ENCODE assay signal across 23 cellular contexts in the genomic region with DNA sequence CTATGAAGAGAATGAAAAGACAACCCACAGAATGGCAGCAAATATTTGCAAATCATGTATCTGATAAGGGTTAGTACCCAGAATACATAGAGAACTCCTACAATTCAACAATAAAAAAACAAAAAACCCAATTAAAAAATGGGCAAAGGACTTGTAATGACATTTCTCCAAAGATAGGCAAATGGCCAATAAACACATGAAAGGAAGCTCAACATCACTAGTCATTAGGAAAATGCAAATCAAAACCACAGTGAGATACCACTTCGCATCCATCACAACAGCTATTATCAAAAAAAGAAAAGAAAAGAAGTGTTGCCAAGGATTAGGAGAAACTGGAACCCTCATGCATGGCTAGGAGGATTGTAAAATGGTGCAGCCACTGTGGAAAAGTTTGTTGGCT. TPM values are rescaled to one million over a fixed set of nuclear protein-coding genes. Genes with fewer than 3 reads are reported as not detected.
DNase-seq lines count a peak whose midpoint lies in the region; ATAC-seq and TF ChIP-seq lines count a peak whose summit lies in the region.
"Had no signal": no experiment of that assay in that cellular context is flagged by ENCODE, and none has a peak within 500 bp of the region (broad histone marks: within the 10 kb centered on the region; RNA-seq: fewer than 3 reads in every experiment).

No MANE protein-coding gene starts in this region.

- H2AFZ ChIP-seq in GM23338: no peak overlapping the region

- H3K4me1 Mint-ChIP-seq in activated T-cell treated with anti-CD3 and anti-CD28 coated beads, Interleukin-2, amount 50 U/mL, for 24 hours (ENCODE audit: low read depth): peaks cover 1% of the 10 kb centered on the region
- H3K4me1 Mint-ChIP-seq in activated T-cell treated with anti-CD3 and anti-CD28 coated beads, Interleukin-2, amount 50 U/mL, for 4 hours (ENCODE audit: low read depth): no peaks in the 10 kb centered on the region
- H3K4me1 Mint-ChIP-seq in GM23338 (peaks cover 10% of the 10 kb centered on the region), T-helper 17 cell (no peaks in the 10 kb centered on the region)

- H3K27me3 ChIP-seq in GM23338 (ENCODE audit: insufficient read depth) (no peaks in the 10 kb centered on the region), iPS-20b (ENCODE audit: insufficient read depth, low read length) (no peaks in the 10 kb centered on the region)

- H4K20me1 ChIP-seq in GM23338 (replicated peaks; ENCODE audit: insufficient read depth): 0 out of 2 replicates have a peak, but pooled peaks cover 6% of the 10 kb centered on the region

- H3K9ac ChIP-seq in iPS-20b (ENCODE audit: low read depth, low read length): no peak overlapping the region

- H3K4me3 ChIP-seq in GM23338: no peak overlapping the region
- no peak overlapping the region for H3K4me3 ChIP-seq in iPS-20b (ENCODE audit: low read length)

- peak overlapping the region; percentile 42 for H3K27ac Mint-ChIP-seq in activated T-cell treated with anti-CD3 and anti-CD28 coated beads, Interleukin-2, amount 50 U/mL, for 24 hours
- H3K27ac Mint-ChIP-seq in GM23338 (peak overlapping the region; percentile 26; the same call in 1 of the 2 replicates), T-helper 17 cell (peak overlapping the region; percentile 57)

- no peak for TF ChIP-seq CTCF in GM23338 (conservative IDR thresholded peaks at IDR 0.05; ENCODE audit: low read depth in 2 of 2)

- ATAC-seq in activated T-cell treated with anti-CD3 and anti-CD28 coated beads, Interleukin-2, amount 50 U/mL, for 4 hours: no peak
- ATAC-seq in GM23338: no peak
- no peak for ATAC-seq in T-helper 17 cell

- H3K27ac ChIP-seq in GM23338 (ENCODE audit: low read depth): no peak overlapping the region
- H3K27ac ChIP-seq in iPS-20b (ENCODE audit: low read length): peak overlapping the region; percentile 21
- H3K27ac ChIP-seq: RWPE1 had no signal

- H3K9me3 ChIP-seq in T-helper 17 cell (ENCODE audit: control insufficient read depth, low read length, poor library complexity, severe bottlenecking) (no peaks in the 10 kb centered on the region), iPS-20b (ENCODE audit: insufficient read depth, low read depth, low read length) (no peaks in the 10 kb centered on the region)
- H3K9me3 ChIP-seq: Caco-2 had no signal

- H3K4me1 ChIP-seq in GM23338 (ENCODE audit: insufficient read depth) (no peaks in the 10 kb centered on the region; the same call in 1 of the 2 replicates), iPS-20b (ENCODE audit: insufficient read depth, low read length) (peaks cover 7% of the 10 kb centered on the region; the same call in 1 of the 2 replicates)
- H3K4me1 ChIP-seq: Caco-2 had no signal

- DNase-seq in activated T-cell treated with anti-CD3 and anti-CD28 coated beads, Interleukin-2, amount 50 U/mL, for 24 hours: no peak
- no peak for DNase-seq in activated T-cell treated with anti-CD3 and anti-CD28 coated beads, Interleukin-2, amount 50 U/mL, for 4 hours
- DNase-seq in GM23338 (ENCODE audit: low spot score): no peak
- DNase-seq in T-helper 17 cell: no peak
- DNase-seq in effector CD8-positive, alpha-beta T cell (lab: John Stamatoyannopoulos, UW): no peak
- no peak for DNase-seq in globus pallidus (ENCODE audit: low spot score)
- DNase-seq in NCI-H1092 treated with DMSO at 0.1 percent for 48 hours (lab: John Stamatoyannopoulos, UW): no peak
- DNase-seq: C1 segment of cervical spinal cord; Caco-2; CD4-positive, alpha-beta memory T cell; GOT3; HCEC 1CT; NCI-H1092; NCI-H1436; NCI-H187; NCI-H2081 treated with DMSO at 0.1 percent for 48 hours; NCI-H2171; NCI-H226; NCI-H510A; NCI-H69; SHP77 had no signal

- peaks cover 7% of the 10 kb centered on the region; the same call in 1 of the 2 replicates for H3K79me2 ChIP-seq in GM23338 (replicated peaks; ENCODE audit: insufficient read depth)

- H3F3A ChIP-seq in GM23338 (replicated peaks; ENCODE audit: low read depth): no peaks in the 10 kb centered on the region

- no peaks in the 10 kb centered on the region for H3K27me3 Mint-ChIP-seq in activated T-cell treated with anti-CD3 and anti-CD28 coated beads, Interleukin-2, amount 50 U/mL, for 24 hours
- no peaks in the 10 kb centered on the region for H3K27me3 Mint-ChIP-seq in activated T-cell treated with anti-CD3 and anti-CD28 coated beads, Interleukin-2, amount 50 U/mL, for 4 hours (ENCODE audit: low read depth)
- peaks cover 6% of the 10 kb centered on the region for H3K27me3 Mint-ChIP-seq in GM23338 (ENCODE audit: insufficient read depth, low read depth, poor library complexity)
- H3K27me3 Mint-ChIP-seq in T-helper 17 cell: no peaks in the 10 kb centered on the region
- H3K27me3 Mint-ChIP-seq: CD4-positive, alpha-beta memory T cell had no signal

- no peak overlapping the region for H3K4me2 ChIP-seq in GM23338

- no peaks in the 10 kb centered on the region for H3K9me3 Mint-ChIP-seq in activated T-cell treated with anti-CD3 and anti-CD28 coated beads, Interleukin-2, amount 50 U/mL, for 24 hours
- H3K9me3 Mint-ChIP-seq in activated T-cell treated with anti-CD3 and anti-CD28 coated beads, Interleukin-2, amount 50 U/mL, for 4 hours: no peaks in the 10 kb centered on the region
- no peaks in the 10 kb centered on the region for H3K9me3 Mint-ChIP-seq in GM23338
- H3K9me3 Mint-ChIP-seq: CD4-positive, alpha-beta memory T cell had no signal

- peaks cover 95% of the 10 kb centered on the region for H3K36me3 Mint-ChIP-seq in activated T-cell treated with anti-CD3 and anti-CD28 coated beads, Interleukin-2, amount 50 U/mL, for 24 hours (ENCODE audit: low read depth)
- peaks cover 45% of the 10 kb centered on the region for H3K36me3 Mint-ChIP-seq in activated T-cell treated with anti-CD3 and anti-CD28 coated beads, Interleukin-2, amount 50 U/mL, for 4 hours (ENCODE audit: insufficient read depth)
- H3K36me3 Mint-ChIP-seq in GM23338 (ENCODE audit: low read depth) (peaks cover 91% of the 10 kb centered on the region), T-helper 17 cell (ENCODE audit: low read depth) (peaks cover 5% of the 10 kb centered on the region)

- peaks cover 70% of the 10 kb centered on the region for H3K36me3 ChIP-seq in GM23338 (ENCODE audit: insufficient read depth)
- H3K36me3 ChIP-seq in iPS-20b (ENCODE audit: insufficient read depth, low read depth, low read length): peaks cover 92% of the 10 kb centered on the region

- no peak overlapping the region for H3K4me3 Mint-ChIP-seq in activated T-cell treated with anti-CD3 and anti-CD28 coated beads, Interleukin-2, amount 50 U/mL, for 24 hours
- H3K4me3 Mint-ChIP-seq in activated T-cell treated with anti-CD3 and anti-CD28 coated beads, Interleukin-2, amount 50 U/mL, for 4 hours: no peak overlapping the region
- H3K4me3 Mint-ChIP-seq in GM23338 (no peak overlapping the region), T-helper 17 cell (no peak overlapping the region)
- H3K4me3 Mint-ChIP-seq: CD4-positive, alpha-beta memory T cell had no signal

- H3K9me2 ChIP-seq in GM23338 (ENCODE audit: insufficient read depth): no peaks in the 10 kb centered on the region

TF ChIP-seq in GM23338, 12 proteins besides CTCF, POLR2A, EP300 and RAD21 (continues in another document):
- no peak for TF ChIP-seq NANOG (IDR thresholded peaks at IDR 0.05; ENCODE audit: borderline replicate concordance)
- TF ChIP-seq STAT1 (IDR thresholded peaks at IDR 0.05; ENCODE audit: unreplicated experiment): no peak
- TF ChIP-seq, protein P1, sequence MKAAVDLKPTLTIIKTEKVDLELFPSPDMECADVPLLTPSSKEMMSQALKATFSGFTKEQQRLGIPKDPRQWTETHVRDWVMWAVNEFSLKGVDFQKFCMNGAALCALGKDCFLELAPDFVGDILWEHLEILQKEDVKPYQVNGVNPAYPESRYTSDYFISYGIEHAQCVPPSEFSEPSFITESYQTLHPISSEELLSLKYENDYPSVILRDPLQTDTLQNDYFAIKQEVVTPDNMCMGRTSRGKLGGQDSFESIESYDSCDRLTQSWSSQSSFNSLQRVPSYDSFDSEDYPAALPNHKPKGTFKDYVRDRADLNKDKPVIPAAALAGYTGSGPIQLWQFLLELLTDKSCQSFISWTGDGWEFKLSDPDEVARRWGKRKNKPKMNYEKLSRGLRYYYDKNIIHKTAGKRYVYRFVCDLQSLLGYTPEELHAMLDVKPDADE (IDR thresholded peaks at IDR 0.05): no peak
- TF ChIP-seq EZH2 (IDR thresholded peaks at IDR 0.05; ENCODE audit: low read depth, unreplicated experiment): no peak
- TF ChIP-seq EZH2phosphoT487 (IDR thresholded peaks at IDR 0.05; ENCODE audit: unreplicated experiment): no peak
- TF ChIP-seq CREB1 (CRISPR knock-in tag; IDR thresholded peaks at IDR 0.05; ENCODE audit: low read depth): no peak
- no peak for TF ChIP-seq ZNF331 (CRISPR knock-in tag; IDR thresholded peaks at IDR 0.05; ENCODE audit: low read depth)

RNA-seq across cellular contexts. Expression of a gene that starts 45.1 kb away (rescaled TPM):
- total RNA-seq in activated T-cell treated with anti-CD3 and anti-CD28 coated beads, Interleukin-2, amount 50 U/mL, for 4 hours: 10 to 100 TPM; 49.1 to 60.6 (median 51.9) TPM
- 250 and 270 TPM in 2 replicates for total RNA-seq in GM23338 (2014; rRNA removed; shearing (Covaris generic))
- polyA plus RNA-seq in GM23338 (2016; fragmentation: Nextera tagmentation; extraction: Ambion mirVana): 160 and 192 TPM in 2 replicates
- total RNA-seq in T-helper 17 cell: 100 to 1,000 TPM in 1 of 2 donors, 10 to 100 TPM in 1; 99.5 to 104 TPM

RNA-seq across cellular contexts. Expression of a gene that starts 56.3 kb away (rescaled TPM):
- 1,000 to 10,000 TPM; 1,663 to 1,788 (median 1,766) TPM for total RNA-seq in activated T-cell treated with anti-CD3 and anti-CD28 coated beads, Interleukin-2, amount 50 U/mL, for 4 hours
- total RNA-seq in GM23338 (2014; rRNA removed; shearing (Covaris generic)): 1,984 and 2,171 TPM in 2 replicates
- 2,163 and 2,303 TPM in 2 replicates for polyA plus RNA-seq in GM23338 (2016; fragmentation: Nextera tagmentation; extraction: Ambion mirVana)
- total RNA-seq in T-helper 17 cell: 1,000 to 10,000 TPM; 3,265 to 3,350 TPM
